In genomic region chr6:64522859-64523258, GRCh38 we compare ENCODE assay signal across 25 cellular contexts.
"Had no signal": no experiment of that assay in that cellular context is flagged by ENCODE, and none has a peak within 500 bp of the region (broad histone marks: within the 10 kb centered on the region; RNA-seq: fewer than 3 reads in every experiment).

No MANE protein-coding gene starts in this region.

- DNase-seq: cortex of kidney; heart left ventricle; kidney; left cardiac atrium; left lung; mesenchymal stem cell; naive thymus-derived CD8-positive, alpha-beta T cell; nephron progenitor cell; pancreas; stimulated activated CD4-positive, alpha-beta T cell treated with anti-CD3 and anti-CD28 coated beads, Interleukin-12 subunit alpha, Interleukin-12 subunit beta, amount 100 ng/mL, for 4 hours; stimulated activated CD4-positive, alpha-beta T cell treated with anti-CD3 and anti-CD28 coated beads, Interleukin-1b, Interleukin-23, amount 100 ng/mL, for 48 hours; stimulated activated CD4-positive, alpha-beta T cell treated with anti-CD3 and anti-CD28 coated beads, Interleukin-4, amount 100 ng/mL, for 1 hour; stimulated activated CD8-positive, alpha-beta memory T cell treated with anti-CD3 and anti-CD28 coated beads, Interleukin-4, amount 100 ng/mL, for 48 hours; stimulated activated naive CD4-positive, alpha-beta T cell; stimulated activated naive CD8-positive, alpha-beta T cell treated with anti-CD3 and anti-CD28 coated beads, Interleukin-15, amount 100 ng/mL, for 72 hours; transverse colon had no signal

- H3K27me3 Mint-ChIP-seq: naive thymus-derived CD8-positive, alpha-beta T cell; stimulated activated naive CD8-positive, alpha-beta T cell treated with anti-CD3 and anti-CD28 coated beads, Interleukin-15, amount 100 ng/mL, for 72 hours had no signal

- ATAC-seq: foreskin keratinocyte; gastroesophageal sphincter; heart left ventricle; left cardiac atrium; left lung; naive thymus-derived CD8-positive, alpha-beta T cell; pancreas; sciatic nerve; stimulated activated naive CD8-positive, alpha-beta T cell treated with anti-CD3 and anti-CD28 coated beads, Interleukin-15, amount 100 ng/mL, for 72 hours had no signal

- H3K36me3 Mint-ChIP-seq: naive thymus-derived CD8-positive, alpha-beta T cell had no signal

- H3K9me3 Mint-ChIP-seq: nephron progenitor cell had no signal

- H3K27ac Mint-ChIP-seq: naive thymus-derived CD8-positive, alpha-beta T cell; nephron progenitor cell; stimulated activated naive CD8-positive, alpha-beta T cell treated with anti-CD3 and anti-CD28 coated beads, Interleukin-15, amount 100 ng/mL, for 72 hours had no signal

- H3K4me3 ChIP-seq: esophagus muscularis mucosa, gastroesophageal sphincter, heart left ventricle, hepatocyte, left lung, pancreas, right atrium auricular region, smooth muscle cell, suprapubic skin, transverse colon, vagina had no signal

- H3K4me1 Mint-ChIP-seq: naive thymus-derived CD8-positive, alpha-beta T cell; nephron progenitor cell; stimulated activated naive CD8-positive, alpha-beta T cell treated with anti-CD3 and anti-CD28 coated beads, Interleukin-15, amount 100 ng/mL, for 72 hours had no signal

- H3K4me3 Mint-ChIP-seq: naive thymus-derived CD8-positive, alpha-beta T cell; nephron progenitor cell; stimulated activated naive CD8-positive, alpha-beta T cell treated with anti-CD3 and anti-CD28 coated beads, Interleukin-15, amount 100 ng/mL, for 72 hours had no signal
